In the genomic region with DNA sequence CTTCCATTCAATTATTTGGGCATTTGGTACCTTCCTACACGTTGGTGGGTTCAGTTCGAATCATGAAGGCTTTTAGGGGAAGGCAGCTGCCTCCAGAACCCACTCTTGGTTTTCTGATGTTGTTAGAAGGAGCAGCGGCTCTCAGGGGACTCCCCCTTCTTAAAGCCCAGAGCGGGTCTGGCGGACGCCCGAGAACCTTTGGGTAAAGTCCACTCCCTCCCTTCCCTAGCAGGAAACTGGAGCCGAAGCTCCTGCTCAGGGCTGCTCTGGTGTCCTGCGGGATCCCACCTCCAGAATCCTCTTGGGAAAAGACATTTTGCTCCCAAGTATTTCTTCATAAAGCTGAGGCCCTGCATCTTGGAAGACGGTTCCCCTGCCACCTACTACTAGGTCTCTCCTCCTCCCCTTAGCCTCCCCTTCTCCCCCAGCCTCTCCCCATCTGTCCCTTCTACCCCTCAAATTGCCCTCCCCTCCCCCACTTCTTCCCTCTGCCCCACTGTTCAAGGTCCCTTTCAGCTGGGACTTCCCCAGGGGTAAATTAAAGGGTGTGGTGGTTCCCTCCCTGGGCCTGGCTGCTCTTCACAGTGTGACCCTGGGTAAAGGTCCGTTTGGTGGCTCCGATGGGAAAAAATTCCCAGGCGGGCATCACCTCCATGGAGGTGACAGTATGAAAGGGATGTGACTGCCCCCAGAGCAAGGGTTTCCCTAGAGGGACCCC, we compare ENCODE assay signal across 28 cellular contexts. TPM values are rescaled to one million over a fixed set of nuclear protein-coding genes. Genes with fewer than 3 reads are reported as not detected.
DNase-seq lines count a peak whose midpoint lies in the region; ATAC-seq and TF ChIP-seq lines count a peak whose summit lies in the region.
"Had no signal": no experiment of that assay in that cellular context is flagged by ENCODE, and none has a peak within 500 bp of the region (broad histone marks: within the 10 kb centered on the region; RNA-seq: fewer than 3 reads in every experiment).

No MANE protein-coding gene starts in this region.

- TF ChIP-seq CTCF in GM20000 (IDR thresholded peaks at IDR 0.05; ENCODE audit: extremely low read depth, missing control alignments) (no peak), SK-N-SH (IDR thresholded peaks at IDR 0.05) (no peak)

- ATAC-seq in left ventricle myocardium superior (peak; percentile 58), left lobe of liver (peak; percentile 32)

- no peak overlapping the region for H2AFZ ChIP-seq in SK-N-SH (ENCODE audit: low read depth)

- no peak overlapping the region for H3K4me2 ChIP-seq in SK-N-SH

- 3% methylated on average over 9 of the region's 13 CpGs for WGBS in SK-N-SH (ENCODE audit: low lambda C conversion rate)

- no peak for TF ChIP-seq EP300 in SK-N-SH (IDR thresholded peaks at IDR 0.05; ENCODE audit: borderline replicate concordance in 1 of 2, low read depth in 1 of 2, low read length in 1 of 2)

- H3K27ac ChIP-seq in SK-N-SH (ENCODE audit: low read depth in 2 of 2, low read length in 1 of 2): no peak overlapping the region
- H3K27ac ChIP-seq: C4-2B, SK-N-MC had no signal

- H4K20me1 ChIP-seq in SK-N-SH (ENCODE audit: insufficient read depth): 0 out of 2 replicates have a peak, but pooled peaks cover 4% of the 10 kb centered on the region

- POLR2A ChIA-PET in SK-N-SH (lab: Yijun Ruan, JAX): no interaction called here

- H3K27me3 ChIP-seq in SK-N-SH (ENCODE audit: insufficient read depth): peaks cover 68% of the 10 kb centered on the region

- no peaks in the 10 kb centered on the region for H3K9me2 ChIP-seq in SK-N-SH

- no peaks in the 10 kb centered on the region for H3K4me1 ChIP-seq in SK-N-SH (ENCODE audit: control insufficient read depth in 1 of 2, insufficient read depth in 2 of 2, low read depth in 1 of 2, low read length in 1 of 2)

- DNase-seq in NCI-H1436 (lab: John Stamatoyannopoulos, UW) (peak; percentile 6), NCI-H1436 treated with DMSO at 0.1 percent for 48 hours (lab: John Stamatoyannopoulos, UW) (no peak), left ventricle myocardium superior (peak; percentile 65), cardiac septum (ENCODE audit: low spot score) (no peak), left lobe of liver (ENCODE audit: low spot score) (no peak), GM20000 (ENCODE audit: low spot score) (no peak), SK-N-SH (no peak), hypothalamus (lab: John Stamatoyannopoulos, UW) (no peak)
- DNase-seq: AML-193; Calu3; CD8-positive, alpha-beta memory T cell; DMS153; EL; GF-D8; MV-4-11; NCI-H1105 treated with DMSO at 0.1 percent for 48 hours; NCI-H187 treated with DMSO at 0.1 percent for 48 hours; NCI-H2107; NCI-H2227 treated with DMSO at 0.1 percent for 48 hours; NCI-H510A; NCI-H748 treated with DMSO at 0.1 percent for 48 hours; SHP77 treated with DMSO at 0.1 percent for 48 hours had no signal

- H3K4me3 ChIP-seq in SK-N-SH (ENCODE audit: low read depth in 2 of 2, low read length in 1 of 2): no peak overlapping the region
- H3K4me3 ChIP-seq: SK-N-MC had no signal

- H3F3A ChIP-seq in SK-N-SH (replicated peaks; ENCODE audit: insufficient read depth): no peaks in the 10 kb centered on the region

- intact Hi-C loops in left ventricle myocardium superior (cut with micrococcal nuclease): no loop called here
- intact Hi-C loops in cardiac septum (cut with DNase I): no loop called here

- no peak for TF ChIP-seq RAD21 in SK-N-SH (IDR thresholded peaks at IDR 0.05; ENCODE audit: low read length)

- CTCF ChIA-PET in SK-N-SH (lab: Yijun Ruan, JAX): interaction anchor here (0.6 to 1.4 kb wide), 3 partner anchors 12 to 32 kb away, joined by 3 read pairs; no protein-coding TSS in a partner anchor

- H3K79me2 ChIP-seq in SK-N-SH (ENCODE audit: insufficient read depth): no peaks in the 10 kb centered on the region

- H3K9ac ChIP-seq in SK-N-SH: no peak overlapping the region

- no peaks in the 10 kb centered on the region for H3K9me3 ChIP-seq in SK-N-SH

- H3K36me3 ChIP-seq in SK-N-SH (replicated peaks in 1 of 2; ENCODE audit: control insufficient read depth in 1 of 2, insufficient read depth in 2 of 2, low read length in 1 of 2): no peaks in the 10 kb centered on the region

TF ChIP-seq in SK-N-SH, 30 proteins besides CTCF, POLR2A, EP300 and RAD21:
- TF ChIP-seq GATA2 (CRISPR knock-in tag; IDR thresholded peaks at IDR 0.05) (no peak), ELF1 (IDR thresholded peaks at IDR 0.05) (no peak), RCOR1 (IDR thresholded peaks at IDR 0.05; ENCODE audit: low read length) (no peak)
TF ChIP-seq in SK-N-SH: peak in this region for 0.

RNA-seq across cellular contexts. Expression of a gene that starts 9.3 kb away (rescaled TPM):
- total RNA-seq in left ventricle myocardium superior (19.6 TPM), cardiac septum (12.1 TPM), left lobe of liver (not detected)
- not detected in 2 replicates for polyA plus RNA-seq in SK-N-SH (2012; rRNA removed)
- polyA plus RNA-seq in SK-N-SH (2012; cell fraction: cytosol; rRNA removed): not detected in 2 replicates
- not detected in 2 replicates for polyA plus RNA-seq in SK-N-SH (2012; cell fraction: nucleus; rRNA removed)
- total RNA-seq: A172; Calu3; CD8-positive, alpha-beta memory T cell; M059J had no signal
- polyA plus RNA-seq: AG04450; CD8-positive, alpha-beta memory T cell; IgD-negative memory B cell had no signal

Comparison
In these comparisons a context has a peak if more than half of its experiments do, and no peak if none do; other contexts are left out.
1. DNase-seq: peak in NCI-H1436 (single experiment) and left ventricle myocardium superior (single experiment); none in NCI-H1436 treated with DMSO at 0.1 percent for 48 hours (single experiment), cardiac septum (single experiment), left lobe of liver (single experiment), GM20000 (single experiment), SK-N-SH (single experiment) and hypothalamus (0 of 51).
2. RNA of a gene that starts 9.3 kb away (total RNA-seq): 19.6 TPM in left ventricle myocardium superior (single experiment) and 12.1 TPM in cardiac septum (single experiment); not detected in left lobe of liver (single experiment); every median in the first group is over 10 times any median in the second.